Comparison of ENCODE assay signal across 13 cellular contexts in genomic region chr9:134175808-134176598, GRCh38. TPM values are rescaled to one million over a fixed set of nuclear protein-coding genes. Genes with fewer than 3 reads are reported as not detected.
DNase-seq lines count a peak whose midpoint lies in the region; ATAC-seq and TF ChIP-seq lines count a peak whose summit lies in the region.
"Had no signal": no experiment of that assay in that cellular context is flagged by ENCODE, and none has a peak within 500 bp of the region (broad histone marks: within the 10 kb centered on the region; RNA-seq: fewer than 3 reads in every experiment).

No MANE protein-coding gene starts in this region.

- no peak overlapping the region for H4K8ac ChIP-seq in IMR-90 (ENCODE audit: low read depth in 2 of 2, low read length in 2 of 2)

- peaks cover 20% of the 10 kb centered on the region for H3K4me1 Mint-ChIP-seq in chondrocyte (ENCODE audit: low read depth)

- H3K79me1 ChIP-seq in IMR-90 (ENCODE audit: low read depth in 1 of 2, low read length in 2 of 2) = no peaks in the 10 kb centered on the region

- no peak for TF ChIP-seq POLR2A in IMR-90 (IDR thresholded peaks at IDR 0.05; ENCODE audit: low read depth, low read length)

- H3K9me3 ChIP-seq in IMR-90 (ENCODE audit: control insufficient read depth, insufficient read depth, low read length) (no peaks in the 10 kb centered on the region), lower lobe of right lung (no peaks in the 10 kb centered on the region), upper lobe of right lung (no peaks in the 10 kb centered on the region)
- H3K9me3 ChIP-seq: stomach had no signal

- in situ Hi-C loops in IMR-90 (cut with MboI; ENCODE audit: low sequenced_read_pairs) = no loop called here

- no peak overlapping the region for H3K27ac Mint-ChIP-seq in chondrocyte (ENCODE audit: unreplicated experiment)
- H3K27ac Mint-ChIP-seq: activated CD4-positive, alpha-beta memory T cell treated with anti-CD3 and anti-CD28 coated beads, Interleukin-2, amount 10 ng/mL, durations not matched to agents 7 days and 5 days had no signal

- no peak overlapping the region for H3K23ac ChIP-seq in IMR-90 (ENCODE audit: low read depth, low read length)

- no peak overlapping the region for H2AK9ac ChIP-seq in IMR-90 (replicated peaks; ENCODE audit: low read depth, low read length, poor library complexity)

- H4K91ac ChIP-seq in IMR-90 (ENCODE audit: insufficient read depth, low read depth, low read length) = no peak overlapping the region

- TF ChIP-seq CTCF in IMR-90 (conservative IDR thresholded peaks at IDR 0.05; ENCODE audit: low read depth, low read length) = peak; percentile 28; the same call in 1 of the 2 replicates
- peak; percentile 65 for TF ChIP-seq CTCF in chondrocyte (IDR thresholded peaks at IDR 0.05)
- no peak for TF ChIP-seq CTCF in lower lobe of right lung (IDR thresholded peaks at IDR 0.05)
- peak; percentile 13 for TF ChIP-seq CTCF in upper lobe of right lung (IDR thresholded peaks at IDR 0.05)

- intact Hi-C loops in IMR-90 (cut with micrococcal nuclease) = no loop called here
- intact Hi-C loops in lower lobe of right lung (cut with DNase I) = no loop called here
- intact Hi-C loops in upper lobe of right lung (cut with DNase I) = no loop called here

- H3K4me1 ChIP-seq in IMR-90 (ENCODE audit: control insufficient read depth, insufficient read depth, low read length) = peaks cover 13% of the 10 kb centered on the region
- peaks cover 35% of the 10 kb centered on the region for H3K4me1 ChIP-seq in lower lobe of right lung
- H3K4me1 ChIP-seq in upper lobe of right lung = peaks cover 10% of the 10 kb centered on the region
- H3K4me1 ChIP-seq: parathyroid adenoma had no signal

- no peak overlapping the region for H2BK120ac ChIP-seq in IMR-90 (ENCODE audit: low read depth, low read length)

- no peak overlapping the region for H3K4me2 ChIP-seq in IMR-90 (ENCODE audit: low read depth, low read length)

- no peak overlapping the region for H2BK5ac ChIP-seq in IMR-90 (ENCODE audit: low read depth, low read length, poor library complexity, severe bottlenecking)

- H2AK5ac ChIP-seq in IMR-90 (ENCODE audit: low read depth, low read length) = no peak overlapping the region

- H2BK20ac ChIP-seq in IMR-90 (ENCODE audit: low read depth, low read length) = no peak overlapping the region

- POLR2A ChIA-PET in IMR-90 (lab: Charles Lee; ENCODE audit: unreplicated experiment) = no interaction called here

- H3K4ac ChIP-seq in IMR-90 (ENCODE audit: low read depth, low read length) = no peak overlapping the region

- H3K9ac ChIP-seq in IMR-90 (ENCODE audit: low read depth, low read length) = no peak overlapping the region
- H3K9ac ChIP-seq: parathyroid adenoma had no signal

- H3K4me3 ChIP-seq in IMR-90 (ENCODE audit: insufficient read depth, low read depth, low read length) (no peak overlapping the region), lower lobe of right lung (no peak overlapping the region), upper lobe of right lung (no peak overlapping the region)
- H3K4me3 ChIP-seq: stomach had no signal

- no peak overlapping the region for H2BK15ac ChIP-seq in IMR-90 (ENCODE audit: low read depth, low read length)

- no TSS peak for BruUV-seq in IMR-90 (replicated peaks; lab: Mats Ljungman, UMichigan)

- H3K27me3 ChIP-seq in IMR-90 (ENCODE audit: control insufficient read depth, insufficient read depth, low read length) (peaks cover 41% of the 10 kb centered on the region), lower lobe of right lung (ENCODE audit: low read depth) (peaks cover 35% of the 10 kb centered on the region), upper lobe of right lung (peaks cover 18% of the 10 kb centered on the region)

- H3K4me3 Mint-ChIP-seq in chondrocyte (ENCODE audit: unreplicated experiment) = no peak overlapping the region
- H3K4me3 Mint-ChIP-seq: activated CD4-positive, alpha-beta memory T cell treated with anti-CD3 and anti-CD28 coated beads, Interleukin-2, amount 10 ng/mL, durations not matched to agents 7 days and 5 days had no signal

- no peaks in the 10 kb centered on the region for H3K9me3 Mint-ChIP-seq in chondrocyte (ENCODE audit: low read depth)
- H3K9me3 Mint-ChIP-seq: activated CD4-positive, alpha-beta memory T cell treated with anti-CD3 and anti-CD28 coated beads, Interleukin-2, amount 10 ng/mL, durations not matched to agents 7 days and 5 days had no signal

- H3K36me3 ChIP-seq in IMR-90 (ENCODE audit: control insufficient read depth, insufficient read depth, low read length) (no peaks in the 10 kb centered on the region), lower lobe of right lung (no peaks in the 10 kb centered on the region), upper lobe of right lung (no peaks in the 10 kb centered on the region)
- H3K36me3 ChIP-seq: stomach had no signal

- peak overlapping the region; percentile 61 for H2AFZ ChIP-seq in IMR-90 (replicated peaks; ENCODE audit: low read length, poor library complexity)
- H2AFZ ChIP-seq: parathyroid adenoma had no signal

- TF ChIP-seq RAD21 in IMR-90 (IDR thresholded peaks at IDR 0.05; ENCODE audit: low read length) = peak; percentile 30; the same call in 1 of the 2 replicates

- H3K9me1 ChIP-seq in IMR-90 (ENCODE audit: insufficient read depth, low read length) = no peaks in the 10 kb centered on the region

- WGBS in IMR-90 (ENCODE audit: extremely low coverage in 2 of 2, insufficient read length in 1 of 2), 2 experiments = 34% methylated on average over 15 of the region's 35 CpGs; no CpG with 5 or more reads in 1 of the 2 experiments

- no peak overlapping the region for H3K14ac ChIP-seq in IMR-90 (replicated peaks; ENCODE audit: low read depth, low read length)

- no peaks in the 10 kb centered on the region for H3K36me3 Mint-ChIP-seq in chondrocyte (ENCODE audit: low read depth)

- H3K27ac ChIP-seq in IMR-90 (ENCODE audit: insufficient read depth, low read length) (no peak overlapping the region), lower lobe of right lung (no peak overlapping the region), upper lobe of right lung (no peak overlapping the region)
- H3K27ac ChIP-seq: parathyroid adenoma, stomach had no signal

- DNase-seq in IMR-90 (no peak), chondrocyte (ENCODE audit: low spot score) (peak; percentile 87), lower lobe of right lung (peak; percentile 45), upper lobe of right lung (peak; percentile 62), mucosa of gallbladder (ENCODE audit: low spot score) (no peak), iPS-NIHi11 (ENCODE audit: low spot score) (no peak)
- DNase-seq: activated CD4-positive, alpha-beta memory T cell treated with anti-CD3 and anti-CD28 coated beads, Interleukin-2, amount 10 ng/mL, durations not matched to agents 7 days and 5 days; activated naive CD4-positive, alpha-beta T cell treated with Interleukin-2 at 50 U/mL for 16 hours; NCI-H2107; stimulated activated CD4-positive, alpha-beta T cell treated with anti-CD3 and anti-CD28 coated beads, Interleukin-4, amount 100 ng/mL, for 4 hours; stomach had no signal

- peaks cover 3% of the 10 kb centered on the region for H3K27me3 Mint-ChIP-seq in chondrocyte (ENCODE audit: low read depth)

- no peak overlapping the region for H4K5ac ChIP-seq in IMR-90 (ENCODE audit: low read depth, low read length)

- ATAC-seq in IMR-90 (ENCODE audit: low read depth) (peak; percentile 8; the same call in 1 of the 2 replicates), lower lobe of right lung (no peak), upper lobe of right lung (no peak), GM18909 (IDR thresholded peaks at IDR 0.05; ENCODE audit: poor library complexity, unreplicated experiment) (no peak)

- H4K20me1 ChIP-seq in IMR-90 (ENCODE audit: insufficient read depth, low read length) = no peaks in the 10 kb centered on the region

- no peak overlapping the region for H3K56ac ChIP-seq in IMR-90 (ENCODE audit: extremely low read depth, insufficient read depth, low read length)

- dilution Hi-C loops in IMR-90 (cut with HindIII; ENCODE audit: low sequenced_read_pairs, unreplicated experiment) = no loop called here

- H3K18ac ChIP-seq in IMR-90 (ENCODE audit: low read depth, low read length) = no peak overlapping the region

- CTCF ChIA-PET in IMR-90 (lab: Yijun Ruan, JAX) = interaction anchor here (0.8 to 1.4 kb wide), 3 partner anchors 8 to 266 kb away, joined by 3 read pairs; no protein-coding TSS in a partner anchor

TF ChIP-seq in IMR-90, 13 proteins besides CTCF, POLR2A, EP300 and RAD21:
- no peak for TF ChIP-seq RFX5 (IDR thresholded peaks at IDR 0.05; ENCODE audit: low read depth, low read length)

RNA-seq across cellular contexts. Expression of gene RNU6ATAC, which starts 11.6 kb away (rescaled TPM):
- under 0.01 TPM in 1 of 2 replicates, not detected in the other for total RNA-seq in IMR-90 (2012; rRNA removed)
- not detected in 2 replicates for polyA plus RNA-seq in IMR-90 (2012; rRNA removed)
- not detected in 2 replicates for polyA plus RNA-seq in IMR-90 (2012; cell fraction: cytosol; rRNA removed)
- polyA plus RNA-seq in IMR-90 (2012; cell fraction: nucleus; rRNA removed; ENCODE audit: low replicate concordance) = not detected in 2 replicates
- total RNA-seq in chondrocyte = 27.7 to 40.8 TPM (median 32.9 TPM) in 3 replicates
- 248 TPM for total RNA-seq in lower lobe of right lung
- total RNA-seq in upper lobe of right lung = 172 TPM
- total RNA-seq in mucosa of gallbladder = 37.1 TPM
- total RNA-seq: stomach had no signal
- polyA plus RNA-seq: stomach had no signal

RNA-seq across cellular contexts. Expression of gene WDR5, which starts 40.1 kb away (rescaled TPM):
- total RNA-seq in IMR-90 (2012; rRNA removed) (18.3 and 19.2 TPM in 2 replicates), chondrocyte (22.2 to 24.2 TPM (median 23.9 TPM) in 3 replicates), lower lobe of right lung (22.6 TPM), upper lobe of right lung (26.6 TPM), mucosa of gallbladder (27.5 TPM)
- 25.7 and 26.6 TPM in 2 replicates for polyA plus RNA-seq in IMR-90 (2012; rRNA removed)
- 18.5 and 20.0 TPM in 2 replicates for polyA plus RNA-seq in IMR-90 (2012; cell fraction: cytosol; rRNA removed)
- polyA plus RNA-seq in IMR-90 (2012; cell fraction: nucleus; rRNA removed; ENCODE audit: low replicate concordance) = 55.4 and 56.4 TPM in 2 replicates

Comparison
In these comparisons a context has a peak if more than half of its experiments do, and no peak if none do; other contexts are left out.
1. DNase-seq: peak in chondrocyte (single experiment), lower lobe of right lung (single experiment) and upper lobe of right lung (single experiment); none in IMR-90 (single experiment), mucosa of gallbladder (single experiment) and iPS-NIHi11 (single experiment).
2. RNA of gene RNU6ATAC, which starts 11.6 kb away (total RNA-seq): 248 TPM in lower lobe of right lung (single experiment), 172 TPM in upper lobe of right lung (single experiment), 27.7 to 40.8 TPM in chondrocyte and 37.1 TPM in mucosa of gallbladder (single experiment); under 0.01 TPM in IMR-90; every median in the first group is over 10 times any median in the second.